Comparison of ENCODE assay signal across 8 cellular contexts in the genomic region with DNA sequence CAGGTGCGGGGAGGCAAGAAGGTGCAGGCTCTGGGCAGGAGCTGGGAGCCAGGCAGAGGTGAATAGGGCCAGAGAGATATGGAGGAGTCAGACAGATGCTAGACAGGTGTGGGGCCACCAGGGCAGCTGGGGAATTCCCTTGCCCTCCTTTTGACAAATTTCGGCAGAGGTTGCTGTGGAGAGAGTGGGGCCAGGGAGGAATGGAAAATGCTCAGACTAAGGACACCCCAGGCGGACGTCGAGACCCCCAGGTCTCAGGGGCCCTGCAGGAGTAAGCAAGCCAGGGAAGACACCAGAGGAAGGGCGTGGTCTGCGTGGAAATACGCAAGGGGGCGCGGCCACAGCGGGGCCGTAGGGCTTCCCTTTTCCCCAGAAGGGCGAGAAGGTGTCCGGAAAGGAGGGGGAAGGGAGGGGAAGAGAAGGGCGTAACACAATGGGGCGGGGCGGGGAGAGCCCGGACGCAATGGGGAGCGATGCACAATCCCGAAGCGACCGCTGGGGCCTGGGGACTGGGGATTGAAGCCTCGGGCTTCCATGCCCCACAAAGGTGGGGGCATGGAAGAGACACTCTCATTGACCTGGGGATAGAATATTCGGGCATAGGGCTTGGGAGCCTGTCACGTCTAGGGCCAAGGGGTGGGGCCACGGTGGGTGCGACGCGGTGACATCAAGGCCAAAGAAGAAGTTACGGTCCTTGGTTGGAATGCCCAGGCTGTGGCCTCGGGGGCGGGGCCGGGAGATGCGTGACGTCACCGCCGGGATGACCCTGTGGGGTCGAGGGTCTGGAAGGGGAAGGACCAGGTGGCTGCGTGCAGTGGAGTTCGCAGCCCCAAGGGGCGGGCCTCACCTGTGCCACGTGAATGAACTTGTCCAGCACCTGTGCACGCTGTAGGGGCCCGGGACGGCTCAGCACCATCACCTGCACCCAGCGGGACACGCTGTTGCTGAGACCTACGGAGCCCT. TPM values are rescaled to one million over a fixed set of nuclear protein-coding genes. Genes with fewer than 3 reads are reported as not detected.
DNase-seq lines count a peak whose midpoint lies in the region; ATAC-seq, FAIRE-seq and TF ChIP-seq lines count a peak whose summit lies in the region.

No MANE protein-coding gene starts in this region.

- H3K27ac ChIP-seq in HUES6 (ENCODE audit: low read depth, low read length) (no peak overlapping the region), lung (ENCODE audit: low read depth in 1 of 2, low read length in 1 of 2) (peak overlapping the region in 1 of 2 donors; percentile 66)

- H3K27me3 ChIP-seq in HUES6 (ENCODE audit: control insufficient read depth, insufficient read depth, low read length) (peaks cover 10% of the 10 kb centered on the region), bronchial epithelial cell (ENCODE audit: control insufficient read depth, insufficient read depth, low read length) (no peaks in the 10 kb centered on the region), lung (ENCODE audit: control insufficient read depth, insufficient read depth) (no peaks in the 10 kb centered on the region)

- 10 to 15% methylated on average over 46 to 49 of the region's 49 CpGs for WGBS in lung, 2 donors

- peak overlapping the region; percentile 79 for H3K27ac Mint-ChIP-seq in T-helper 2 cell treated with Interferon-gamma antibody and Interleukin-4, amounts not matched to agents 5 μg/mL and 100 μg/mL, for 36 hours

- H3K4me3 ChIP-seq in HUES6 (ENCODE audit: low read depth, low read length), result peak overlapping the region; percentile 63
- H3K4me3 ChIP-seq in bronchial epithelial cell (ENCODE audit: low read depth, low read length), result peak overlapping the region; percentile 17
- peak overlapping the region; percentile 11 for H3K4me3 ChIP-seq in lung

- H3K4me1 Mint-ChIP-seq in T-helper 2 cell treated with Interferon-gamma antibody and Interleukin-4, amounts not matched to agents 5 μg/mL and 100 μg/mL, for 36 hours (ENCODE audit: low read depth), result peaks cover 22% of the 10 kb centered on the region

- peaks cover 2% of the 10 kb centered on the region for H3K36me3 Mint-ChIP-seq in T-helper 2 cell treated with Interferon-gamma antibody and Interleukin-4, amounts not matched to agents 5 μg/mL and 100 μg/mL, for 36 hours (ENCODE audit: low read depth)

- no peaks in the 10 kb centered on the region for H3K9me3 Mint-ChIP-seq in T-helper 2 cell treated with Interferon-gamma antibody and Interleukin-4, amounts not matched to agents 5 μg/mL and 100 μg/mL, for 36 hours

- ATAC-seq in lung (ENCODE audit: insufficient read depth, low FRiP score), result peak; percentile 89
- no peak for ATAC-seq in HG03159 (IDR thresholded peaks at IDR 0.05; ENCODE audit: unreplicated experiment)

- H3K36me3 ChIP-seq in HUES6 (ENCODE audit: control insufficient read depth, insufficient read depth, low read length) (no peaks in the 10 kb centered on the region), bronchial epithelial cell (ENCODE audit: control insufficient read depth, insufficient read depth, low read length) (no peaks in the 10 kb centered on the region), lung (ENCODE audit: control insufficient read depth in 2 of 2, insufficient read depth in 2 of 2, low read length in 2 of 2) (peaks cover 0 to 2% of the 10 kb centered on the region in 2 donors)

- peaks cover 11% of the 10 kb centered on the region for H3K4me1 ChIP-seq in HUES6 (ENCODE audit: control insufficient read depth, insufficient read depth, low read length)
- H3K4me1 ChIP-seq in lung (ENCODE audit: control insufficient read depth in 2 of 2, insufficient read depth in 2 of 2, low read length in 2 of 2), result peaks cover 0 to 14% of the 10 kb centered on the region in 2 donors

- no peak for TF ChIP-seq CTCF in bronchial epithelial cell (IDR thresholded peaks at IDR 0.05; ENCODE audit: insufficient read depth, low read length, severe bottlenecking)
- no peak for TF ChIP-seq CTCF in lung (IDR thresholded peaks at IDR 0.05; ENCODE audit: control extremely low read depth, extremely low read depth)

- peak; percentile 94 for DNase-seq in CD1c-positive myeloid dendritic cell (ENCODE audit: extremely low spot score)
- peak; percentile 63 for DNase-seq in T-helper 2 cell treated with Interferon-gamma antibody and Interleukin-4, amounts not matched to agents 5 μg/mL and 100 μg/mL, for 36 hours (ENCODE audit: low spot score)
- DNase-seq in bronchial epithelial cell (ENCODE audit: low read depth), result peak; percentile 32
- DNase-seq in lung (ENCODE audit: low spot score), result peak; percentile 77
- peak; percentile 29 for DNase-seq in stimulated activated CD8-positive, alpha-beta memory T cell treated with anti-CD3 and anti-CD28 coated beads, Interleukin-7, amount 100 ng/mL, for 24 hours (ENCODE audit: low read depth)
- no peak for DNase-seq in HuH-7 (ENCODE audit: low spot score)

- H3K9ac ChIP-seq in HUES6 (ENCODE audit: low read length), result no peak overlapping the region

- no peaks in the 10 kb centered on the region for H3K27me3 Mint-ChIP-seq in T-helper 2 cell treated with Interferon-gamma antibody and Interleukin-4, amounts not matched to agents 5 μg/mL and 100 μg/mL, for 36 hours (ENCODE audit: low read depth)

- H3K9me3 ChIP-seq in HUES6 (ENCODE audit: control insufficient read depth, insufficient read depth, low read depth, low read length) (no peaks in the 10 kb centered on the region), lung (ENCODE audit: control insufficient read depth in 2 of 2, insufficient read depth in 1 of 2, low read length in 1 of 2) (peaks cover 0 to 2% of the 10 kb centered on the region in 2 donors)

- no peak for FAIRE-seq in bronchial epithelial cell (lab: Jason Lieb, UNC)

- peak overlapping the region; percentile 87 for H3K4me3 Mint-ChIP-seq in T-helper 2 cell treated with Interferon-gamma antibody and Interleukin-4, amounts not matched to agents 5 μg/mL and 100 μg/mL, for 36 hours

RNA-seq across cellular contexts. Expression of a gene that starts 8.2 kb away (rescaled TPM):
- not detected in 2 replicates for total RNA-seq in bronchial epithelial cell
- 10 to 100 TPM in 1 of 2 donors, 1 to 10 TPM in 1; 4.5 to 12.9 TPM for total RNA-seq in lung
- 10 to 100 TPM in 1 of 2 donors, 1 to 10 TPM in 1; 3.5 to 39.0 TPM for polyA plus RNA-seq in lung

RNA-seq across cellular contexts. Expression of a gene that starts 14.9 kb away (rescaled TPM):
- total RNA-seq in bronchial epithelial cell (15.0 and 15.6 TPM in 2 replicates), lung (10 to 100 TPM; 13.1 to 22.0 TPM)
- polyA plus RNA-seq in lung, result 10 to 100 TPM; 19.8 to 20.6 TPM

RNA-seq across cellular contexts. Expression of a gene that starts 15.7 kb away (rescaled TPM):
- total RNA-seq in bronchial epithelial cell, result 4.5 and 7.4 TPM in 2 replicates
- 1 to 10 TPM; 2.9 to 5.2 TPM for total RNA-seq in lung
- polyA plus RNA-seq in lung, result 1 to 10 TPM; 2.8 to 7.6 TPM

RNA-seq across cellular contexts. Expression of a gene that starts 29.3 kb away (rescaled TPM):
- total RNA-seq in bronchial epithelial cell (0.13 and 0.26 TPM in 2 replicates), lung (1 to 10 TPM in 1 of 2 donors, under 1 TPM in 1; 0.09 to 2.6 TPM)
- polyA plus RNA-seq in lung, result 1 to 10 TPM; 1.2 to 1.4 TPM

RNA-seq across cellular contexts. Expression of a gene that starts 30.0 kb away (rescaled TPM):
- total RNA-seq in bronchial epithelial cell (under 0.01 and 0.13 TPM in 2 replicates), lung (under 1 TPM; 0.17 to 0.61 TPM)
- under 1 TPM; 0.33 to 0.44 TPM for polyA plus RNA-seq in lung

Comparison
In these comparisons a context has a peak if more than half of its experiments do, and no peak if none do; other contexts are left out.
1. H3K4me3 ChIP-seq: peak in every context shown above with its lines; median percentile 63 in HUES6; 17 in bronchial epithelial cell; 11 in lung.